Comparison of ENCODE assay signal across 1 cellular context in the genomic region with DNA sequence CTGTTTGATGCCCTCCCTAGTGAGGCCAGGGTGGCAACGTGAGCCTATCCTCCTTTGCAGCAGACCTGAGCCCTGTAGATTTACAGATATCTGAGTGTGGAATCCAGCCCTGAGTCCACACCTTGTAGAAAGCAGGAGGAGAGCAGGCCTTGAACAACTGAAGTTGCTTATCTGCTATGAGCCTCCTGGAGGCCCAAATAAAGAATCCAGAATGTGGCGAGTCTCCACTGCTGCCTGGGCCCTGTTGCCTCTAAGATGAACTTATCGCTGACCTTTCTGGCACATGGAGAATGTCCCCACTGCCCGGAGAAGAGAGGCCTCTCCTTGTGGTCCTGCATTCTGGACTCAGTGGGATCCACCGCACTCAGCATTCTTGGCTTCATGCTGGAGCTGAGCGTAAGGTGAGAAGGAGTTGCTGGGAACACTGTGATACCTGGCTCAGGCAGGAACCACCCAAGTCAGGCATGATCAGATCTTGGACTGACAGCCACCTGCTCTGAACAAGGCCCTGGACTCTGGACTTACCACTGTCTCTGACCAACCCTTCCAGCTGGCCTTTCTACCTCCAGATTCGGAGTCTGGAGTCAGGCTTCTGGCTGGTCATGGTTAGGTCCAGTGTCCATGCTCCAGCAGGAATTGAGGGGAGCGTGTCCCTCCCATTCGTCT.
A peak's percentile ranks its signal among the peaks of the same experiment; 100 is the strongest.
TF ChIP-seq lines count a peak whose summit lies in the region.

No MANE protein-coding gene starts in this region.

TF ChIP-seq in HepG2, 621 proteins besides CTCF, POLR2A, EP300 and RAD21 (continued from another document and continues in another):
- TF ChIP-seq, protein P1, sequence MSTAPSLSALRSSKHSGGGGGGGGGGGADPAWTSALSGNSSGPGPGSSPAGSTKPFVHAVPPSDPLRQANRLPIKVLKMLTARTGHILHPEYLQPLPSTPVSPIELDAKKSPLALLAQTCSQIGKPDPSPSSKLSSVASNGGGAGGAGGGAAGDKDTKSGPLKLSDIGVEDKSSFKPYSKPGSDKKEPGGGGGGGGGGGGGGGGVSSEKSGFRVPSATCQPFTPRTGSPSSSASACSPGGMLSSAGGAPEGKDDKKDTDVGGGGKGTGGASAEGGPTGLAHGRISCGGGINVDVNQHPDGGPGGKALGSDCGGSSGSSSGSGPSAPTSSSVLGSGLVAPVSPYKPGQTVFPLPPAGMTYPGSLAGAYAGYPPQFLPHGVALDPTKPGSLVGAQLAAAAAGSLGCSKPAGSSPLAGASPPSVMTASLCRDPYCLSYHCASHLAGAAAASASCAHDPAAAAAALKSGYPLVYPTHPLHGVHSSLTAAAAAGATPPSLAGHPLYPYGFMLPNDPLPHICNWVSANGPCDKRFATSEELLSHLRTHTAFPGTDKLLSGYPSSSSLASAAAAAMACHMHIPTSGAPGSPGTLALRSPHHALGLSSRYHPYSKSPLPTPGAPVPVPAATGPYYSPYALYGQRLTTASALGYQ (CRISPR knock-in tag; IDR thresholded peaks at IDR 0.05): no peak
- TF ChIP-seq MED8 (CRISPR knock-in tag; IDR thresholded peaks at IDR 0.05; ENCODE audit: insufficient replicate concordance) (no peak), ZC3H13 (CRISPR knock-in tag; IDR thresholded peaks at IDR 0.05) (no peak), HMG20B (CRISPR knock-in tag; conservative IDR thresholded peaks at IDR 0.05) (no peak), ZNF772 (CRISPR knock-in tag; IDR thresholded peaks at IDR 0.05) (no peak), ZNF616 (CRISPR knock-in tag; IDR thresholded peaks at IDR 0.05; ENCODE audit: low read depth) (no peak), YEATS4 (CRISPR knock-in tag; IDR thresholded peaks at IDR 0.05; ENCODE audit: borderline replicate concordance) (no peak; the same call in 1 of the 2 replicates), PCBP1 (IDR thresholded peaks at IDR 0.05; ENCODE audit: borderline replicate concordance, low read depth, low read length) (no peak), MAZ (IDR thresholded peaks at IDR 0.05; ENCODE audit: borderline replicate concordance, low read depth, low read length) (no peak), MAZ (CRISPR knock-in tag; IDR thresholded peaks at IDR 0.05; ENCODE audit: low read depth) (no peak), AHR (CRISPR knock-in tag; IDR thresholded peaks at IDR 0.05) (peak; percentile 58; the same call in 1 of the 2 replicates), MTF2 (CRISPR knock-in tag; IDR thresholded peaks at IDR 0.05; ENCODE audit: borderline replicate concordance) (no peak), ZNF441 (CRISPR knock-in tag; IDR thresholded peaks at IDR 0.05; ENCODE audit: borderline replicate concordance) (no peak), MBNL3 (CRISPR knock-in tag; conservative IDR thresholded peaks at IDR 0.05) (no peak), ZNF792 (CRISPR knock-in tag; IDR thresholded peaks at IDR 0.05) (0 out of 2 replicates have a peak, but pooled peaks have one; percentile 12), ZNF335 (CRISPR knock-in tag; IDR thresholded peaks at IDR 0.05) (no peak), ELF1 (CRISPR knock-in tag; IDR thresholded peaks at IDR 0.05) (no peak), RELA (CRISPR knock-in tag; IDR thresholded peaks at IDR 0.05) (no peak), ZIK1 (CRISPR knock-in tag; IDR thresholded peaks at IDR 0.05; ENCODE audit: borderline replicate concordance, low read depth) (no peak), ZBTB7A (CRISPR knock-in tag; IDR thresholded peaks at IDR 0.05) (0 out of 2 replicates have a peak, but pooled peaks have one; percentile 16), NONO (IDR thresholded peaks at IDR 0.05) (no peak), NONO (CRISPR knock-in tag; conservative IDR thresholded peaks at IDR 0.05) (no peak), GPN1 (CRISPR knock-in tag; IDR thresholded peaks at IDR 0.05; ENCODE audit: borderline replicate concordance) (no peak), JUN (CRISPR knock-in tag; IDR thresholded peaks at IDR 0.05) (no peak), ATF7 (IDR thresholded peaks at IDR 0.05) (no peak), ATF7 (CRISPR knock-in tag; IDR thresholded peaks at IDR 0.05) (no peak), HOXA3 (CRISPR knock-in tag; IDR thresholded peaks at IDR 0.05) (peak; percentile 42; the same call in 1 of the 2 replicates), CBX5 (CRISPR knock-in tag; IDR thresholded peaks at IDR 0.05; ENCODE audit: borderline replicate concordance) (no peak), ZNF446 (CRISPR knock-in tag; IDR thresholded peaks at IDR 0.05) (no peak), HHEX (CRISPR knock-in tag; IDR thresholded peaks at IDR 0.05) (no peak), JUNB (CRISPR knock-in tag; IDR thresholded peaks at IDR 0.05; ENCODE audit: borderline replicate concordance) (no peak), ZBTB7B (CRISPR knock-in tag; IDR thresholded peaks at IDR 0.05) (peak; percentile 54; the same call in 1 of the 2 replicates), ZBTB3 (CRISPR knock-in tag; IDR thresholded peaks at IDR 0.05; ENCODE audit: borderline replicate concordance, low read depth) (no peak), ZBTB38 (CRISPR knock-in tag; IDR thresholded peaks at IDR 0.05) (peak; percentile 59; the same call in 1 of the 2 replicates), KLF12 (CRISPR knock-in tag; IDR thresholded peaks at IDR 0.05; ENCODE audit: borderline replicate concordance) (no peak), ZNF256 (CRISPR knock-in tag; conservative IDR thresholded peaks at IDR 0.05) (no peak), STAT5B (CRISPR knock-in tag; IDR thresholded peaks at IDR 0.05) (no peak)
- TF ChIP-seq, protein P2, sequence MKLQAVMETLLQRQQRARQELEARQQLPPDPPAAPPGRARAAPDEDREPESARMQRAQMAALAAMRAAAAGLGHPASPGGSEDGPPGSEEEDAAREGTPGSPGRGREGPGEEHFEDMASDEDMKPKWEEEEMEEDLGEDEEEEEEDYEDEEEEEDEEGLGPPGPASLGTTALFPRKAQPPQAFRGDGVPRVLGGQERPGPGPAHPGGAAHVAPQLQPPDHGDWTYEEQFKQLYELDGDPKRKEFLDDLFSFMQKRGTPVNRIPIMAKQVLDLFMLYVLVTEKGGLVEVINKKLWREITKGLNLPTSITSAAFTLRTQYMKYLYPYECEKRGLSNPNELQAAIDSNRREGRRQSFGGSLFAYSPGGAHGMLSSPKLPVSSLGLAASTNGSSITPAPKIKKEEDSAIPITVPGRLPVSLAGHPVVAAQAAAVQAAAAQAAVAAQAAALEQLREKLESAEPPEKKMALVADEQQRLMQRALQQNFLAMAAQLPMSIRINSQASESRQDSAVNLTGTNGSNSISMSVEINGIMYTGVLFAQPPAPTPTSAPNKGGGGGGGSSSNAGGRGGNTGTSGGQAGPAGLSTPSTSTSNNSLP (IDR thresholded peaks at IDR 0.05; ENCODE audit: low read depth, low read length): no peak
- TF ChIP-seq, protein P3, sequence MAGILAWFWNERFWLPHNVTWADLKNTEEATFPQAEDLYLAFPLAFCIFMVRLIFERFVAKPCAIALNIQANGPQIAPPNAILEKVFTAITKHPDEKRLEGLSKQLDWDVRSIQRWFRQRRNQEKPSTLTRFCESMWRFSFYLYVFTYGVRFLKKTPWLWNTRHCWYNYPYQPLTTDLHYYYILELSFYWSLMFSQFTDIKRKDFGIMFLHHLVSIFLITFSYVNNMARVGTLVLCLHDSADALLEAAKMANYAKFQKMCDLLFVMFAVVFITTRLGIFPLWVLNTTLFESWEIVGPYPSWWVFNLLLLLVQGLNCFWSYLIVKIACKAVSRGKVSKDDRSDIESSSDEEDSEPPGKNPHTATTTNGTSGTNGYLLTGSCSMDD (CRISPR knock-in tag; IDR thresholded peaks at IDR 0.05): no peak
- TF ChIP-seq, protein P4, sequence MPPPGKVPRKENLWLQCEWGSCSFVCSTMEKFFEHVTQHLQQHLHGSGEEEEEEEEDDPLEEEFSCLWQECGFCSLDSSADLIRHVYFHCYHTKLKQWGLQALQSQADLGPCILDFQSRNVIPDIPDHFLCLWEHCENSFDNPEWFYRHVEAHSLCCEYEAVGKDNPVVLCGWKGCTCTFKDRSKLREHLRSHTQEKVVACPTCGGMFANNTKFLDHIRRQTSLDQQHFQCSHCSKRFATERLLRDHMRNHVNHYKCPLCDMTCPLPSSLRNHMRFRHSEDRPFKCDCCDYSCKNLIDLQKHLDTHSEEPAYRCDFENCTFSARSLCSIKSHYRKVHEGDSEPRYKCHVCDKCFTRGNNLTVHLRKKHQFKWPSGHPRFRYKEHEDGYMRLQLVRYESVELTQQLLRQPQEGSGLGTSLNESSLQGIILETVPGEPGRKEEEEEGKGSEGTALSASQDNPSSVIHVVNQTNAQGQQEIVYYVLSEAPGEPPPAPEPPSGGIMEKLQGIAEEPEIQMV (CRISPR knock-in tag; IDR thresholded peaks at IDR 0.05; ENCODE audit: low read depth): 0 out of 2 replicates have a peak, but pooled peaks have one; percentile 59
- TF ChIP-seq, protein P5, sequence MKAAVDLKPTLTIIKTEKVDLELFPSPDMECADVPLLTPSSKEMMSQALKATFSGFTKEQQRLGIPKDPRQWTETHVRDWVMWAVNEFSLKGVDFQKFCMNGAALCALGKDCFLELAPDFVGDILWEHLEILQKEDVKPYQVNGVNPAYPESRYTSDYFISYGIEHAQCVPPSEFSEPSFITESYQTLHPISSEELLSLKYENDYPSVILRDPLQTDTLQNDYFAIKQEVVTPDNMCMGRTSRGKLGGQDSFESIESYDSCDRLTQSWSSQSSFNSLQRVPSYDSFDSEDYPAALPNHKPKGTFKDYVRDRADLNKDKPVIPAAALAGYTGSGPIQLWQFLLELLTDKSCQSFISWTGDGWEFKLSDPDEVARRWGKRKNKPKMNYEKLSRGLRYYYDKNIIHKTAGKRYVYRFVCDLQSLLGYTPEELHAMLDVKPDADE (CRISPR knock-in tag; IDR thresholded peaks at IDR 0.05): no peak
- TF ChIP-seq, protein P6, sequence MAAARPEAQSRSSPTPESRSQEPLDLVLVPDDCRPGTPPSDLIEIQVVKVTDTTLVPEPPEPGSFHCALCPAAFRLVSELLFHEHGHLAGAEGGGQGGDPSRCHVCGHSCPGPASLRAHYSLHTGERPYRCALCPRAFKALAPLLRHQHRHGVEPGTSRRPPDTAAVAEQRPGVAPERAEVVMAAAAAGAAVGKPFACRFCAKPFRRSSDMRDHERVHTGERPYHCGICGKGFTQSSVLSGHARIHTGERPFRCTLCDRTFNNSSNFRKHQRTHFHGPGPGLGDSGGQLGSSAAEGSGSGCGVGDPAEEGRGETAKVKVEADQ (CRISPR knock-in tag; IDR thresholded peaks at IDR 0.05; ENCODE audit: borderline replicate concordance): no peak
- TF ChIP-seq, protein P7, sequence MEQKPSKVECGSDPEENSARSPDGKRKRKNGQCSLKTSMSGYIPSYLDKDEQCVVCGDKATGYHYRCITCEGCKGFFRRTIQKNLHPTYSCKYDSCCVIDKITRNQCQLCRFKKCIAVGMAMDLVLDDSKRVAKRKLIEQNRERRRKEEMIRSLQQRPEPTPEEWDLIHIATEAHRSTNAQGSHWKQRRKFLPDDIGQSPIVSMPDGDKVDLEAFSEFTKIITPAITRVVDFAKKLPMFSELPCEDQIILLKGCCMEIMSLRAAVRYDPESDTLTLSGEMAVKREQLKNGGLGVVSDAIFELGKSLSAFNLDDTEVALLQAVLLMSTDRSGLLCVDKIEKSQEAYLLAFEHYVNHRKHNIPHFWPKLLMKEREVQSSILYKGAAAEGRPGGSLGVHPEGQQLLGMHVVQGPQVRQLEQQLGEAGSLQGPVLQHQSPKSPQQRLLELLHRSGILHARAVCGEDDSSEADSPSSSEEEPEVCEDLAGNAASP (CRISPR knock-in tag; IDR thresholded peaks at IDR 0.05; ENCODE audit: borderline replicate concordance): no peak
- TF ChIP-seq, protein P8, sequence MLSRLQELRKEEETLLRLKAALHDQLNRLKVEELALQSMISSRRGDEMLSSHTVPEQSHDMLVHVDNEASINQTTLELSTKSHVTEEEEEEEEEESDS (CRISPR knock-in tag; IDR thresholded peaks at IDR 0.05; ENCODE audit: borderline replicate concordance): no peak
- TF ChIP-seq, protein P9, sequence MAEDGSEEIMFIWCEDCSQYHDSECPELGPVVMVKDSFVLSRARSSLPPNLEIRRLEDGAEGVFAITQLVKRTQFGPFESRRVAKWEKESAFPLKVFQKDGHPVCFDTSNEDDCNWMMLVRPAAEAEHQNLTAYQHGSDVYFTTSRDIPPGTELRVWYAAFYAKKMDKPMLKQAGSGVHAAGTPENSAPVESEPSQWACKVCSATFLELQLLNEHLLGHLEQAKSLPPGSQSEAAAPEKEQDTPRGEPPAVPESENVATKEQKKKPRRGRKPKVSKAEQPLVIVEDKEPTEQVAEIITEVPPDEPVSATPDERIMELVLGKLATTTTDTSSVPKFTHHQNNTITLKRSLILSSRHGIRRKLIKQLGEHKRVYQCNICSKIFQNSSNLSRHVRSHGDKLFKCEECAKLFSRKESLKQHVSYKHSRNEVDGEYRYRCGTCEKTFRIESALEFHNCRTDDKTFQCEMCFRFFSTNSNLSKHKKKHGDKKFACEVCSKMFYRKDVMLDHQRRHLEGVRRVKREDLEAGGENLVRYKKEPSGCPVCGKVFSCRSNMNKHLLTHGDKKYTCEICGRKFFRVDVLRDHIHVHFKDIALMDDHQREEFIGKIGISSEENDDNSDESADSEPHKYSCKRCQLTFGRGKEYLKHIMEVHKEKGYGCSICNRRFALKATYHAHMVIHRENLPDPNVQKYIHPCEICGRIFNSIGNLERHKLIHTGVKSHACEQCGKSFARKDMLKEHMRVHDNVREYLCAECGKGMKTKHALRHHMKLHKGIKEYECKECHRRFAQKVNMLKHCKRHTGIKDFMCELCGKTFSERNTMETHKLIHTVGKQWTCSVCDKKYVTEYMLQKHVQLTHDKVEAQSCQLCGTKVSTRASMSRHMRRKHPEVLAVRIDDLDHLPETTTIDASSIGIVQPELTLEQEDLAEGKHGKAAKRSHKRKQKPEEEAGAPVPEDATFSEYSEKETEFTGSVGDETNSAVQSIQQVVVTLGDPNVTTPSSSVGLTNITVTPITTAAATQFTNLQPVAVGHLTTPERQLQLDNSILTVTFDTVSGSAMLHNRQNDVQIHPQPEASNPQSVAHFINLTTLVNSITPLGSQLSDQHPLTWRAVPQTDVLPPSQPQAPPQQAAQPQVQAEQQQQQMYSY (CRISPR knock-in tag; IDR thresholded peaks at IDR 0.05): no peak
- TF ChIP-seq, protein P10, sequence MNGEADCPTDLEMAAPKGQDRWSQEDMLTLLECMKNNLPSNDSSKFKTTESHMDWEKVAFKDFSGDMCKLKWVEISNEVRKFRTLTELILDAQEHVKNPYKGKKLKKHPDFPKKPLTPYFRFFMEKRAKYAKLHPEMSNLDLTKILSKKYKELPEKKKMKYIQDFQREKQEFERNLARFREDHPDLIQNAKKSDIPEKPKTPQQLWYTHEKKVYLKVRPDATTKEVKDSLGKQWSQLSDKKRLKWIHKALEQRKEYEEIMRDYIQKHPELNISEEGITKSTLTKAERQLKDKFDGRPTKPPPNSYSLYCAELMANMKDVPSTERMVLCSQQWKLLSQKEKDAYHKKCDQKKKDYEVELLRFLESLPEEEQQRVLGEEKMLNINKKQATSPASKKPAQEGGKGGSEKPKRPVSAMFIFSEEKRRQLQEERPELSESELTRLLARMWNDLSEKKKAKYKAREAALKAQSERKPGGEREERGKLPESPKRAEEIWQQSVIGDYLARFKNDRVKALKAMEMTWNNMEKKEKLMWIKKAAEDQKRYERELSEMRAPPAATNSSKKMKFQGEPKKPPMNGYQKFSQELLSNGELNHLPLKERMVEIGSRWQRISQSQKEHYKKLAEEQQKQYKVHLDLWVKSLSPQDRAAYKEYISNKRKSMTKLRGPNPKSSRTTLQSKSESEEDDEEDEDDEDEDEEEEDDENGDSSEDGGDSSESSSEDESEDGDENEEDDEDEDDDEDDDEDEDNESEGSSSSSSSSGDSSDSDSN (CRISPR knock-in tag; IDR thresholded peaks at IDR 0.05): no peak
